29 cellular contexts compared by ENCODE assay signal in the genomic region with DNA sequence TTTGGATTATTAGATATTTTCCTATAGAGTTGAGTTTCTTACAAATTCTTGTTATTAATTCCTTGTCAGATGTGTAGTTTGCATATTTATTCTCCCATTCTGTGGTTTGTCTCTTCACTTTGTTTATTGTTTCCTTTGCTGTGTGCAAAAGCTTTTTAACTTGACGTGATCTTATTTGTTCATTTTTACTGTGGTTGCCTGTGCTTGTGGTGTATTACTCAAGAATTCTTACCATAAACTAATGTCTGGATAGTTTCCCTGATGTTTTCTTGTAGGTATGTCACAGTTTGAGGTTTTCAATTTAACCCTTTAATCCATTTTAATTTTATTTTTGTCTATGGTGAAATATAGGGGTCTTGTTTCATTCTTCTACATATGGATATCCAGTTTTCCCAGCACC.
DNase-seq lines count a peak whose midpoint lies in the region; ATAC-seq lines count a peak whose summit lies in the region.
"Had no signal": no experiment of that assay in that cellular context is flagged by ENCODE, and none has a peak within 500 bp of the region (broad histone marks: within the 10 kb centered on the region; RNA-seq: fewer than 3 reads in every experiment).

No MANE protein-coding gene starts in this region.

- H3K4me3 Mint-ChIP-seq in stimulated activated naive CD8-positive, alpha-beta T cell treated with anti-CD3 and anti-CD28 coated beads, Interleukin-15, amount 100 ng/mL, for 72 hours, result no peak overlapping the region
- H3K4me3 Mint-ChIP-seq: B cell; CD14-positive monocyte; CD4-positive, alpha-beta memory T cell; CD4-positive, alpha-beta T cell; CD4-positive, CD25-positive, alpha-beta regulatory T cell; CD8-positive, alpha-beta memory T cell; CD8-positive, alpha-beta T cell had no signal

- H3K9me3 Mint-ChIP-seq in stimulated activated naive CD8-positive, alpha-beta T cell treated with anti-CD3 and anti-CD28 coated beads, Interleukin-15, amount 100 ng/mL, for 72 hours, result peaks cover 24 to 29% of the 10 kb centered on the region in 2 donors

- DNase-seq in H4 (ENCODE audit: low spot score) (peak; percentile 53), M059J (ENCODE audit: low read depth) (peak; percentile 56), fibroblast of gingiva (ENCODE audit: low read depth) (peak; percentile 17), T-helper 2 cell (no peak)
- no peak for DNase-seq in stimulated activated naive CD8-positive, alpha-beta T cell treated with anti-CD3 and anti-CD28 coated beads, Interleukin-15, amount 100 ng/mL, for 72 hours
- DNase-seq: 8988T; ACHN; AML-193; BE2C; C1 segment of cervical spinal cord; Caco-2; Calu3; CD4-positive, alpha-beta memory T cell; CD4-positive, alpha-beta T cell; CD4-positive, CD25-positive, alpha-beta regulatory T cell; CD8-positive, alpha-beta memory T cell; CD8-positive, alpha-beta T cell; COR-L47; DMS 273 treated with DMSO at 0.1 percent for 48 hours; DMS153; DMS53; DMS79; DMS79 treated with DMSO at 0.1 percent for 48 hours; DND-41; EL had no signal

- H3K27ac Mint-ChIP-seq in stimulated activated naive CD8-positive, alpha-beta T cell treated with anti-CD3 and anti-CD28 coated beads, Interleukin-15, amount 100 ng/mL, for 72 hours, result no peak overlapping the region
- H3K27ac Mint-ChIP-seq: B cell; CD14-positive monocyte; CD4-positive, alpha-beta memory T cell; CD4-positive, alpha-beta T cell; CD4-positive, CD25-positive, alpha-beta regulatory T cell; CD8-positive, alpha-beta memory T cell; CD8-positive, alpha-beta T cell had no signal

- no peaks in the 10 kb centered on the region for H3K4me1 Mint-ChIP-seq in stimulated activated naive CD8-positive, alpha-beta T cell treated with anti-CD3 and anti-CD28 coated beads, Interleukin-15, amount 100 ng/mL, for 72 hours
- H3K4me1 Mint-ChIP-seq: B cell; CD14-positive monocyte; CD4-positive, alpha-beta memory T cell; CD4-positive, CD25-positive, alpha-beta regulatory T cell; CD8-positive, alpha-beta memory T cell had no signal

- ATAC-seq in GM21576 (IDR thresholded peaks at IDR 0.05; ENCODE audit: unreplicated experiment), result no peak
- ATAC-seq in stimulated activated naive CD8-positive, alpha-beta T cell treated with anti-CD3 and anti-CD28 coated beads, Interleukin-15, amount 100 ng/mL, for 72 hours, result no peak
- ATAC-seq: A549; CD8-positive, alpha-beta T cell had no signal

- H3K27me3 Mint-ChIP-seq in stimulated activated naive CD8-positive, alpha-beta T cell treated with anti-CD3 and anti-CD28 coated beads, Interleukin-15, amount 100 ng/mL, for 72 hours, result no peaks in the 10 kb centered on the region
- H3K27me3 Mint-ChIP-seq: B cell; CD4-positive, alpha-beta memory T cell; CD4-positive, alpha-beta T cell; CD4-positive, CD25-positive, alpha-beta regulatory T cell; CD8-positive, alpha-beta memory T cell had no signal

Comparison
In these comparisons a context has a peak if more than half of its experiments do, and no peak if none do; other contexts are left out.
1. DNase-seq: peak in H4 (single experiment), M059J (single experiment) and fibroblast of gingiva (single experiment); none in T-helper 2 cell (0 of 5) and stimulated activated naive CD8-positive, alpha-beta T cell treated with anti-CD3 and anti-CD28 coated beads, Interleukin-15, amount 100 ng/mL, for 72 hours (0 of 2).